In the genomic region with DNA sequence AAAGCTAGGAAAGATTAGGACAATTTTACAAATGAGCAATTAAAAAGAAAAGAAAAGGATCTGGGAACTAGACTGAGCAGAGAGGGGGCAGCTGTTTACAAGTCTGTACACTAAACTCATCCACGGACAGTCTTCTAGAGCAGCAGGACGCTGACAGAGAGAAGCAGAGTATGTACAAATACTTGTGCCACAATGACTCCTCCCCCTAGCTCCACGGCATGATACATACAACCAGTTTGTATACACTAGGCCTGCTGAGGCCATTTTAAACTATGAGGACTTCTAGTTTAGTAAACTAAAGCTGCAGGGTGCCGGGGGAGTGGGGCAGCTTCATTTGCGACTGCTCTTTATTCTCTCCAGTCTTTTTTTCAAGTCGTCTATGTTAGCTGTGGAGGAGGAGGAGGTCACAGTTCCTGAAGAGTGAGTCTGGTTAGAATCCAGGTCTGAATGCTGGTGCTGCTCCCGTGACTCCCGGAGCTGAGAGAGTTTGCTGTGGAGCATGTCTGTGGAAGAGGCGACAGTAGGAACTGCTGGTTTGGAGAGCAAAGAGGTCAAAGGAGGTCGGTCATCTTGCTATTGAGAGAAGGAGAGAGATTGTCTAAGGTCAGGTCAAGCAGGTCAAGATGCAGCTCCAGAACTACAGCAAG, we compare ENCODE assay signal across 1 cellular context.
TF ChIP-seq lines count a peak whose summit lies in the region.

No MANE protein-coding gene starts in this region.

TF ChIP-seq in HCT116, 20 proteins besides CTCF, POLR2A, EP300 and RAD21 (continued from another document):
- TF ChIP-seq CBX3 (IDR thresholded peaks at IDR 0.05; ENCODE audit: low read depth) (no peak), EGR1 (IDR thresholded peaks at IDR 0.05; ENCODE audit: low read depth) (no peak), EZH2 (IDR thresholded peaks at IDR 0.05) (no peak), EZH2phosphoT487 (IDR thresholded peaks at IDR 0.05; ENCODE audit: borderline replicate concordance) (no peak), ZNF274 (IDR thresholded peaks at IDR 0.05; ENCODE audit: low read depth, low read length) (no peak), JUND (IDR thresholded peaks at IDR 0.05) (no peak), ELF1 (IDR thresholded peaks at IDR 0.05; ENCODE audit: borderline replicate concordance, low read depth) (no peak), TCF7L2 (IDR thresholded peaks at IDR 0.05; ENCODE audit: borderline replicate concordance, extremely low read depth, insufficient read depth, insufficient read length) (no peak)
- TF ChIP-seq, protein P1, sequence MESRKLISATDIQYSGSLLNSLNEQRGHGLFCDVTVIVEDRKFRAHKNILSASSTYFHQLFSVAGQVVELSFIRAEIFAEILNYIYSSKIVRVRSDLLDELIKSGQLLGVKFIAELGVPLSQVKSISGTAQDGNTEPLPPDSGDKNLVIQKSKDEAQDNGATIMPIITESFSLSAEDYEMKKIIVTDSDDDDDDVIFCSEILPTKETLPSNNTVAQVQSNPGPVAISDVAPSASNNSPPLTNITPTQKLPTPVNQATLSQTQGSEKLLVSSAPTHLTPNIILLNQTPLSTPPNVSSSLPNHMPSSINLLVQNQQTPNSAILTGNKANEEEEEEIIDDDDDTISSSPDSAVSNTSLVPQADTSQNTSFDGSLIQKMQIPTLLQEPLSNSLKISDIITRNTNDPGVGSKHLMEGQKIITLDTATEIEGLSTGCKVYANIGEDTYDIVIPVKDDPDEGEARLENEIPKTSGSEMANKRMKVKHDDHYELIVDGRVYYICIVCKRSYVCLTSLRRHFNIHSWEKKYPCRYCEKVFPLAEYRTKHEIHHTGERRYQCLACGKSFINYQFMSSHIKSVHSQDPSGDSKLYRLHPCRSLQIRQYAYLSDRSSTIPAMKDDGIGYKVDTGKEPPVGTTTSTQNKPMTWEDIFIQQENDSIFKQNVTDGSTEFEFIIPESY (IDR thresholded peaks at IDR 0.05; ENCODE audit: extremely low read depth, insufficient replicate concordance, low read length) = no peak
TF ChIP-seq in HCT116: peak in this region for 0.
